Comparison of ENCODE assay signal across 30 cellular contexts in the genomic region with DNA sequence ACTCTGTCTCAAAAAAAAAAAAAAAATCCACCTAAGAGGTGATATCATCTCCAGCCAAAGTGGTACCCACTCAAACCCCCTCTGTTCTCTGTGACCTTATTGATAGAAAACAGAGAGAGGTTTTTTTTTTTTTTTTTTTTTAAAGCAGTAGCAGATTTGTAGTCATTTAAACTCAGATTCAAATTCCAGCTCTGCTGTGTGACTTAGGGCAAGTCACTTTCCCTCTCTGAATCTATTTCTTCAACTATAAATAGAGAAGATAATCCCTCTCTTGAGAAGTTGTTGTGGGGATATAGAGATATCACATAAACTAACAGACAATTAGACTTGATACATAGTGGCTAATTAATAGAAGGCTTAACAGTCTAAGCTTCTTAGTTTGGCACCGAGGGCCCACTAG. TPM values are rescaled to one million over a fixed set of nuclear protein-coding genes. Genes with fewer than 3 reads are reported as not detected.
"Had no signal": no experiment of that assay in that cellular context is flagged by ENCODE, and none has a peak within 500 bp of the region (broad histone marks: within the 10 kb centered on the region; RNA-seq: fewer than 3 reads in every experiment).

No MANE protein-coding gene starts in this region.

- DNase-seq: colonic mucosa; cortex of kidney; effector CD8-positive, alpha-beta T cell; effector memory CD8-positive, alpha-beta T cell; endodermal cell; erythroblast; esophagus squamous epithelium; foreskin fibroblast; foreskin melanocyte; gastrocnemius medialis; glutamatergic neuron; head of caudate nucleus; heart right ventricle; hippocampal formation; left cardiac atrium; left lung; left ventricle myocardium superior; lower lobe of right lung; mesenchymal stem cell; mucosa of descending colon; naive thymus-derived CD4-positive, alpha-beta T cell had no signal

- H3K36me3 ChIP-seq: colonic mucosa, esophagus squamous epithelium, gastrocnemius medialis, heart right ventricle, left lung, lower lobe of right lung had no signal

- H3K4me1 ChIP-seq: colonic mucosa, esophagus squamous epithelium, gastrocnemius medialis, heart right ventricle, left lung, lower lobe of right lung had no signal

- H3K4me3 ChIP-seq: colonic mucosa, esophagus squamous epithelium, gastrocnemius medialis, heart right ventricle, left lung, lower lobe of right lung, mucosa of descending colon had no signal

- FAIRE-seq: endometrium, islet of Langerhans, keratinocyte had no signal

- H3K27ac ChIP-seq: colonic mucosa, epithelial cell of prostate, esophagus squamous epithelium, gastrocnemius medialis, heart right ventricle, left lung, lower lobe of right lung had no signal

- H3K27me3 ChIP-seq: colonic mucosa, gastrocnemius medialis, left lung had no signal

- ATAC-seq: effector memory CD8-positive, alpha-beta T cell; esophagus mucosa; gastrocnemius medialis; heart right ventricle; left cardiac atrium; left lung; left ventricle myocardium superior; lower lobe of right lung; mucosa of descending colon; naive thymus-derived CD4-positive, alpha-beta T cell had no signal

- H3K9me3 ChIP-seq: colonic mucosa, esophagus squamous epithelium, gastrocnemius medialis, heart right ventricle, left lung, lower lobe of right lung, mucosa of descending colon had no signal

RNA-seq across cellular contexts. Expression of gene NKAIN1, which starts 48.4 kb away (rescaled TPM):
- total RNA-seq: dermis microvascular lymphatic vessel endothelial cell; glomerular endothelial cell; left lung; left ventricle myocardium superior; lower lobe of right lung; lung microvascular endothelial cell; mesenteric fat pad; naive thymus-derived CD4-positive, alpha-beta T cell had no signal
- polyA plus RNA-seq: keratinocyte; naive thymus-derived CD4-positive, alpha-beta T cell had no signal
